9 cellular contexts compared by ENCODE assay signal in genomic region chr9:137221477-137222111, GRCh38. TPM values are rescaled to one million over a fixed set of nuclear protein-coding genes. Genes with fewer than 3 reads are reported as not detected.
DNase-seq lines count a peak whose midpoint lies in the region; ATAC-seq and TF ChIP-seq lines count a peak whose summit lies in the region.
"Had no signal": no experiment of that assay in that cellular context is flagged by ENCODE, and none has a peak within 500 bp of the region (broad histone marks: within the 10 kb centered on the region; RNA-seq: fewer than 3 reads in every experiment).

No MANE protein-coding gene starts in this region.

- H3K4me3 ChIP-seq in heart left ventricle (peak overlapping the region; percentile 11 to 68 (median 50)), WERI-Rb-1 (ENCODE audit: low read depth, low read length) (peak overlapping the region; percentile 40), kidney epithelial cell (ENCODE audit: low read depth, low read length) (peak overlapping the region; percentile 46), transverse colon (peak overlapping the region; percentile 26 to 64 (median 40))

- 3 to 14% (median 6%) methylated on average over 18 to 61 of the region's 61 CpGs for WGBS in heart left ventricle, 4 donors
- WGBS in transverse colon (ENCODE audit: low coverage in 1 of 2), 2 donors, result 18% methylated on average over 7 of the region's 61 CpGs; no CpG with 5 or more reads in 1 of the 2 donors

- DNase-seq in heart left ventricle (no peak), Right ventricle myocardium inferior (ENCODE audit: missing footprints) (no peak), WERI-Rb-1 (no peak), kidney epithelial cell (ENCODE audit: low read depth) (no peak), transverse colon (no peak), T-helper 1 cell (no peak)

- no peak for TF ChIP-seq CTCF in heart left ventricle (IDR thresholded peaks at IDR 0.05)
- no peak for TF ChIP-seq CTCF in WERI-Rb-1 (IDR thresholded peaks at IDR 0.05; ENCODE audit: low read depth, low read length)
- no peak for TF ChIP-seq CTCF in kidney epithelial cell (IDR thresholded peaks at IDR 0.05; ENCODE audit: insufficient read depth, low read length, poor library complexity, severe bottlenecking)
- no peak for TF ChIP-seq CTCF in transverse colon (IDR thresholded peaks at IDR 0.05)

- ATAC-seq in heart left ventricle (no peak), Right ventricle myocardium inferior (no peak), GM21447 (IDR thresholded peaks at IDR 0.05; ENCODE audit: unreplicated experiment) (no peak), HG02981 (IDR thresholded peaks at IDR 0.05; ENCODE audit: unreplicated experiment) (no peak)

- intact Hi-C loops in heart left ventricle (cut with DNase I), result loop anchor here in 3 of 10 donors (2.0 to 10.0 kb wide), 3 partner anchors 17 to 437 kb away; partner anchors contain the start of genes ANAPC2 (in 2 of the 3), NDOR1 (in 2 of the 3), SSNA1 (in 2 of the 3) and TMEM203 (in 2 of the 3)
- intact Hi-C loops in Right ventricle myocardium inferior (cut with DNase I), result loop anchor here (2.0 to 5.0 kb wide), 2 partner anchors 33 to 429 kb away; partner anchors contain the start of genes ANAPC2, SSNA1 and TMEM141
- intact Hi-C loops in transverse colon (cut with DNase I; ENCODE audit: low total_unique reads), result no loop called here

- TF ChIP-seq POLR2A in heart left ventricle (IDR thresholded peaks at IDR 0.05) (no peak), transverse colon (IDR thresholded peaks at IDR 0.05) (no peak)

- in situ Hi-C loops in transverse colon (cut with MboI; ENCODE audit: low pct_ligation_motif_present in 1 of 4, low pct_unique_long_range_greater_than_20kb in 1 of 4, low sequenced_read_pairs in 3 of 4), result loop anchor here in 2 of 4 donors (10.0 to 25.0 kb wide), 2 partner anchors 97 to 109 kb away; partner anchors contain the start of gene DPP7 (in 1 of the 2)

- peaks cover 2 to 54% (median 38%) of the 10 kb centered on the region in 12 donors for H3K4me1 ChIP-seq in heart left ventricle
- H3K4me1 ChIP-seq in transverse colon, result peaks cover 13 to 50% (median 43%) of the 10 kb centered on the region in 4 donors

- H3K36me3 ChIP-seq in heart left ventricle, result no peaks in the 10 kb centered on the region
- no peaks in the 10 kb centered on the region for H3K36me3 ChIP-seq in WERI-Rb-1
- no peaks in the 10 kb centered on the region for H3K36me3 ChIP-seq in kidney epithelial cell (ENCODE audit: control insufficient read depth, insufficient read depth, low read length)
- H3K36me3 ChIP-seq in transverse colon, result no peaks in the 10 kb centered on the region

- H3K27me3 ChIP-seq in heart left ventricle, result peaks cover 0 to 4% (median 0%) of the 10 kb centered on the region in 9 donors
- H3K27me3 ChIP-seq in WERI-Rb-1 (ENCODE audit: insufficient read depth, low read depth, severe bottlenecking), result no peaks in the 10 kb centered on the region
- no peaks in the 10 kb centered on the region for H3K27me3 ChIP-seq in kidney epithelial cell (ENCODE audit: control insufficient read depth, insufficient read depth, low read length)
- H3K27me3 ChIP-seq in transverse colon, result no peaks in the 10 kb centered on the region

- no peak for TF ChIP-seq EP300 in transverse colon (IDR thresholded peaks at IDR 0.05; ENCODE audit: low read depth)

- peak overlapping the region in 11 of 12 donors; percentile 28 to 85 (median 63) for H3K27ac ChIP-seq in heart left ventricle
- H3K27ac ChIP-seq in WERI-Rb-1, result no peak overlapping the region
- peak overlapping the region in 3 of 4 donors; percentile 14 to 27 (median 20) for H3K27ac ChIP-seq in transverse colon

- H3K9me3 ChIP-seq in heart left ventricle (no peaks in the 10 kb centered on the region), WERI-Rb-1 (ENCODE audit: severe bottlenecking) (no peaks in the 10 kb centered on the region), transverse colon (no peaks in the 10 kb centered on the region)

RNA-seq across cellular contexts. Expression of gene RNF208, which starts 0.4 kb away (rescaled TPM):
- 10 to 100 TPM in 7 of 9 donors, 1 to 10 TPM in 2; 6.9 to 34.1 (median 22.5) TPM for total RNA-seq in heart left ventricle
- 10 to 100 TPM in 1 of 2 donors, 1 to 10 TPM in 1; 9.3 to 72.7 TPM for polyA plus RNA-seq in heart left ventricle
- 26.0 TPM for total RNA-seq in Right ventricle myocardium inferior
- 3.1 and 4.2 TPM in 2 replicates for total RNA-seq in kidney epithelial cell
- total RNA-seq in transverse colon, result 10 to 100 TPM in 1 of 4 donors, 1 to 10 TPM in 2, not detected in 1; 2.3 to 26.5 (median 7.5) TPM

RNA-seq across cellular contexts. Expression of gene CYSRT1, which starts 3.4 kb away (rescaled TPM):
- total RNA-seq in heart left ventricle, result under 1 TPM in 6 of 9 donors, not detected in 3; 0.22 to 0.61 (median 0.29) TPM
- under 1 TPM; 0.14 to 0.27 TPM for polyA plus RNA-seq in heart left ventricle
- total RNA-seq in Right ventricle myocardium inferior, result not detected
- total RNA-seq in kidney epithelial cell, result 2.1 and 3.8 TPM in 2 replicates
- total RNA-seq in transverse colon, result not detected

RNA-seq across cellular contexts. Expression of gene RNF224, which starts 5.7 kb away (rescaled TPM):
- total RNA-seq in heart left ventricle (not detected), Right ventricle myocardium inferior (not detected), kidney epithelial cell (not detected in 2 replicates), transverse colon (not detected)
- polyA plus RNA-seq in heart left ventricle, result not detected
- total RNA-seq: left colon had no signal

RNA-seq across cellular contexts. Expression of gene SLC34A3, which starts 9.1 kb away (rescaled TPM):
- total RNA-seq in heart left ventricle, result not detected
- polyA plus RNA-seq in heart left ventricle, result not detected
- total RNA-seq in Right ventricle myocardium inferior, result not detected
- total RNA-seq in kidney epithelial cell, result 0.25 TPM in 1 of 2 replicates, not detected in the other
- not detected for total RNA-seq in transverse colon
- total RNA-seq: left colon had no signal

RNA-seq across cellular contexts. Expression of gene NDOR1, which starts 16.1 kb away (rescaled TPM):
- total RNA-seq in heart left ventricle (1 to 10 TPM; 4.5 to 9.6 (median 6.1) TPM), Right ventricle myocardium inferior (5.9 TPM), kidney epithelial cell (19.1 and 28.6 TPM in 2 replicates), transverse colon (10 to 100 TPM; 14.3 to 47.5 (median 22.0) TPM)
- 1 to 10 TPM; 6.2 to 9.2 TPM for polyA plus RNA-seq in heart left ventricle
